ENCODE assay signal across 22 cellular contexts in genomic region chr10:77594171-77594783, GRCh38. TPM values are rescaled to one million over a fixed set of nuclear protein-coding genes. Genes with fewer than 3 reads are reported as not detected.
DNase-seq lines count a peak whose midpoint lies in the region; ATAC-seq, FAIRE-seq and TF ChIP-seq lines count a peak whose summit lies in the region.
"Had no signal": no experiment of that assay in that cellular context is flagged by ENCODE, and none has a peak within 500 bp of the region (broad histone marks: within the 10 kb centered on the region; RNA-seq: fewer than 3 reads in every experiment).

No MANE protein-coding gene starts in this region.

- CTCF ChIA-PET in Panc1 (lab: Charles Lee), result no interaction called here

- peaks cover 34% of the 10 kb centered on the region for H3K4me1 ChIP-seq in Panc1 (ENCODE audit: control insufficient read depth, insufficient read depth, low read length)
- H3K4me1 ChIP-seq in fibroblast of lung (ENCODE audit: control insufficient read depth, extremely low read depth, insufficient read depth, low read length), result peaks cover 19% of the 10 kb centered on the region
- H3K4me1 ChIP-seq in gastrocnemius medialis, result peaks cover 50 to 53% of the 10 kb centered on the region in 2 donors

- H3K79me2 ChIP-seq in fibroblast of lung (ENCODE audit: control insufficient read depth, insufficient read depth, low read length), result peaks cover 26% of the 10 kb centered on the region

- no peaks in the 10 kb centered on the region for H3K27me3 Mint-ChIP-seq in activated T-helper 17 cell treated with anti-CD3 and anti-CD28 coated beads, Interleukin-2, amount 50 U/mL, for 72 hours
- H3K27me3 Mint-ChIP-seq: activated naive CD8-positive, alpha-beta T cell; activated T-cell treated with anti-CD3 and anti-CD28 coated beads, Interleukin-2, amount 50 U/mL, for 24 hours had no signal

- H3K36me3 ChIP-seq in Panc1 (ENCODE audit: control insufficient read depth, insufficient read depth, low read length) (no peaks in the 10 kb centered on the region), fibroblast of lung (ENCODE audit: control insufficient read depth, insufficient read depth, low read length) (no peaks in the 10 kb centered on the region), gastrocnemius medialis (no peaks in the 10 kb centered on the region)
- H3K36me3 ChIP-seq: suprapubic skin had no signal

- H3K4me1 Mint-ChIP-seq in activated T-helper 17 cell treated with anti-CD3 and anti-CD28 coated beads, Interleukin-2, amount 50 U/mL, for 72 hours, result no peaks in the 10 kb centered on the region
- H3K4me1 Mint-ChIP-seq: activated CD4-positive, alpha-beta memory T cell treated with anti-CD3 and anti-CD28 coated beads, Interleukin-2, amount 10 ng/mL, durations not matched to agents 7 days and 5 days; WTC11 had no signal

- no peak for TF ChIP-seq POLR2A in gastrocnemius medialis (IDR thresholded peaks at IDR 0.05)

- DNase-seq in HTR-8/SVneo (ENCODE audit: insufficient read length, low spot score) (no peak), Panc1 (ENCODE audit: low read depth, low spot score) (no peak), fibroblast of lung (ENCODE audit: low read depth in 2 of 2) (no peak), gastrocnemius medialis (no peak), DMS 273 treated with DMSO at 0.1 percent for 48 hours (lab: John Stamatoyannopoulos, UW) (no peak), amygdala (lab: John Stamatoyannopoulos, UW) (no peak), NCI-H2227 (lab: John Stamatoyannopoulos, UW; ENCODE audit: unreplicated experiment) (no peak)
- DNase-seq: activated CD4-positive, alpha-beta memory T cell treated with anti-CD3 and anti-CD28 coated beads, Interleukin-2, amount 10 ng/mL, durations not matched to agents 7 days and 5 days; activated T-cell treated with anti-CD3 and anti-CD28 coated beads, Interleukin-2, amount 50 U/mL, for 24 hours; AML-193; GDM1; naive B cell; NCI-H1694 treated with DMSO at 0.1 percent for 48 hours; Right ventricle myocardium superior; small intestine; stimulated activated CD4-positive, alpha-beta T cell treated with anti-CD3 and anti-CD28 coated beads, Interleukin-4, amount 100 ng/mL, for 4 hours; T-helper 1 cell had no signal

- H3K27ac ChIP-seq in Panc1 (ENCODE audit: low read length) (peak overlapping the region; percentile 53), fibroblast of lung (ENCODE audit: insufficient read depth, low read length) (peak overlapping the region; percentile 4), gastrocnemius medialis (peak overlapping the region; percentile 94 to 99 (median 96))
- H3K27ac ChIP-seq: suprapubic skin had no signal

- intact Hi-C loops in Panc1 (cut with micrococcal nuclease; ENCODE audit: unreplicated experiment) (no loop called here), gastrocnemius medialis (cut with DNase I; ENCODE audit: low total_unique reads) (no loop called here)

- in situ Hi-C loops in Panc1 (cut with HindIII; ENCODE audit: low pct_unique_long_range_greater_than_20kb, low sequenced_read_pairs) (no loop called here), gastrocnemius medialis (cut with MboI; ENCODE audit: low sequenced_read_pairs in 4 of 4) (no loop called here)

- no peaks in the 10 kb centered on the region for H4K20me1 ChIP-seq in fibroblast of lung (ENCODE audit: control insufficient read depth, extremely low read depth, insufficient read depth, low read length)

- ATAC-seq in Panc1, result no peak
- ATAC-seq in gastrocnemius medialis, result no peak
- no peak for ATAC-seq in activated T-helper 17 cell treated with anti-CD3 and anti-CD28 coated beads, Interleukin-2, amount 50 U/mL, for 72 hours (replicated peaks)
- ATAC-seq: WTC11 had no signal

- no peaks in the 10 kb centered on the region for H3K36me3 Mint-ChIP-seq in activated T-helper 17 cell treated with anti-CD3 and anti-CD28 coated beads, Interleukin-2, amount 50 U/mL, for 72 hours (ENCODE audit: low read depth)
- H3K36me3 Mint-ChIP-seq: activated naive CD8-positive, alpha-beta T cell; naive B cell; WTC11 had no signal

- POLR2A ChIA-PET in Panc1 (lab: Charles Lee), result no interaction called here

- FAIRE-seq in HTR-8/SVneo (lab: Jason Lieb, UNC), result peak; percentile 54
- FAIRE-seq: small intestine had no signal

- H3K9me3 ChIP-seq in Panc1 (ENCODE audit: control insufficient read depth, insufficient read depth, low read depth, low read length) (no peaks in the 10 kb centered on the region), fibroblast of lung (ENCODE audit: control insufficient read depth, insufficient read depth, low read depth, low read length) (no peaks in the 10 kb centered on the region), gastrocnemius medialis (no peaks in the 10 kb centered on the region)
- H3K9me3 ChIP-seq: suprapubic skin had no signal

- no peak overlapping the region for H3K9ac ChIP-seq in fibroblast of lung (ENCODE audit: insufficient read depth, low read length)

- no peak for TF ChIP-seq CTCF in Panc1 (IDR thresholded peaks at IDR 0.05)
- TF ChIP-seq CTCF in fibroblast of lung (conservative IDR thresholded peaks at IDR 0.05 in 1 of 2, IDR thresholded peaks at IDR 0.05 in 1 of 2; ENCODE audit: low read depth in 1 of 2, low read length in 2 of 2), result no peak
- no peak for TF ChIP-seq CTCF in gastrocnemius medialis (IDR thresholded peaks at IDR 0.05 in 4 of 5, conservative IDR thresholded peaks at IDR 0.05 in 1 of 5)

- no peaks in the 10 kb centered on the region for H3K9me3 Mint-ChIP-seq in activated T-helper 17 cell treated with anti-CD3 and anti-CD28 coated beads, Interleukin-2, amount 50 U/mL, for 72 hours
- H3K9me3 Mint-ChIP-seq: activated CD4-positive, alpha-beta memory T cell treated with anti-CD3 and anti-CD28 coated beads, Interleukin-2, amount 10 ng/mL, durations not matched to agents 7 days and 5 days; activated T-cell treated with anti-CD3 and anti-CD28 coated beads, Interleukin-2, amount 50 U/mL, for 24 hours; brain had no signal

- H3K4me3 Mint-ChIP-seq in activated T-helper 17 cell treated with anti-CD3 and anti-CD28 coated beads, Interleukin-2, amount 50 U/mL, for 72 hours, result no peak overlapping the region
- H3K4me3 Mint-ChIP-seq: activated CD4-positive, alpha-beta memory T cell treated with anti-CD3 and anti-CD28 coated beads, Interleukin-2, amount 10 ng/mL, durations not matched to agents 7 days and 5 days; activated naive CD8-positive, alpha-beta T cell; activated T-cell treated with anti-CD3 and anti-CD28 coated beads, Interleukin-2, amount 50 U/mL, for 24 hours; brain; naive B cell; WTC11 had no signal

- H3K27me3 ChIP-seq in Panc1 (ENCODE audit: control insufficient read depth, insufficient read depth, low read length) (no peaks in the 10 kb centered on the region), fibroblast of lung (ENCODE audit: control insufficient read depth, insufficient read depth, low read length) (no peaks in the 10 kb centered on the region), gastrocnemius medialis (no peaks in the 10 kb centered on the region)
- H3K27me3 ChIP-seq: suprapubic skin had no signal

- H3K27ac Mint-ChIP-seq in activated T-helper 17 cell treated with anti-CD3 and anti-CD28 coated beads, Interleukin-2, amount 50 U/mL, for 72 hours, result no peak overlapping the region
- H3K27ac Mint-ChIP-seq: activated CD4-positive, alpha-beta memory T cell treated with anti-CD3 and anti-CD28 coated beads, Interleukin-2, amount 10 ng/mL, durations not matched to agents 7 days and 5 days; activated naive CD8-positive, alpha-beta T cell; activated T-cell treated with anti-CD3 and anti-CD28 coated beads, Interleukin-2, amount 50 U/mL, for 24 hours; WTC11 had no signal

- H2AFZ ChIP-seq in fibroblast of lung (ENCODE audit: low read length), result no peak overlapping the region

- H3K4me3 ChIP-seq in Panc1 (ENCODE audit: low read depth in 2 of 2, low read length in 2 of 2) (no peak overlapping the region), fibroblast of lung (replicated peaks in 1 of 4; ENCODE audit: control extremely low read depth in 1 of 4, insufficient read depth in 1 of 4, low read depth in 3 of 4, low read length in 4 of 4) (no peak overlapping the region), gastrocnemius medialis (no peak overlapping the region)
- H3K4me3 ChIP-seq: suprapubic skin had no signal

- H3K4me2 ChIP-seq in fibroblast of lung (ENCODE audit: extremely low read depth, insufficient read depth, low read length), result no peak overlapping the region

- no TSS peak for BruUV-seq in Panc1 (replicated peaks; lab: Mats Ljungman, UMichigan)

RNA-seq across cellular contexts. Expression of gene KCNMA1, which starts 43.3 kb away (rescaled TPM):
- total RNA-seq in Panc1 (2021; ENCODE audit: unreplicated experiment), result 91.9 TPM
- polyA plus RNA-seq in Panc1 (2012; ENCODE audit: insufficient read length), result 75.5 TPM
- 103 and 138 TPM in 2 replicates for total RNA-seq in fibroblast of lung
- polyA plus RNA-seq in fibroblast of lung, result 31.0 and 70.0 TPM in 2 replicates
- 23.3 and 68.0 TPM in 2 replicates for polyA plus RNA-seq in fibroblast of lung (2012)
- 53.2 and 116 TPM in 2 replicates for polyA minus RNA-seq in fibroblast of lung (ENCODE audit: low replicate concordance)
- total RNA-seq in gastrocnemius medialis, result 10 to 100 TPM; 66.8 to 96.5 (median 78.9) TPM
- under 1 TPM; 0.48 to 0.56 TPM for total RNA-seq in activated T-helper 17 cell treated with anti-CD3 and anti-CD28 coated beads, Interleukin-2, amount 50 U/mL, for 72 hours

Comparison
In these comparisons a context has a peak if more than half of its experiments do, and no peak if none do; other contexts are left out.
1. H3K27ac ChIP-seq: peak in every context shown above with its lines; median percentile 96 in gastrocnemius medialis; 53 in Panc1; 4 in fibroblast of lung.
2. RNA of gene KCNMA1, which starts 43.3 kb away (total RNA-seq): 103 to 138 TPM in fibroblast of lung, 91.9 TPM in Panc1 (single experiment) and 66.8 to 96.5 TPM in gastrocnemius medialis; 0.48 to 0.56 TPM in activated T-helper 17 cell treated with anti-CD3 and anti-CD28 coated beads, Interleukin-2, amount 50 U/mL, for 72 hours; every median in the first group is over 10 times any median in the second.